9 cellular contexts compared by ENCODE assay signal in the genomic region with DNA sequence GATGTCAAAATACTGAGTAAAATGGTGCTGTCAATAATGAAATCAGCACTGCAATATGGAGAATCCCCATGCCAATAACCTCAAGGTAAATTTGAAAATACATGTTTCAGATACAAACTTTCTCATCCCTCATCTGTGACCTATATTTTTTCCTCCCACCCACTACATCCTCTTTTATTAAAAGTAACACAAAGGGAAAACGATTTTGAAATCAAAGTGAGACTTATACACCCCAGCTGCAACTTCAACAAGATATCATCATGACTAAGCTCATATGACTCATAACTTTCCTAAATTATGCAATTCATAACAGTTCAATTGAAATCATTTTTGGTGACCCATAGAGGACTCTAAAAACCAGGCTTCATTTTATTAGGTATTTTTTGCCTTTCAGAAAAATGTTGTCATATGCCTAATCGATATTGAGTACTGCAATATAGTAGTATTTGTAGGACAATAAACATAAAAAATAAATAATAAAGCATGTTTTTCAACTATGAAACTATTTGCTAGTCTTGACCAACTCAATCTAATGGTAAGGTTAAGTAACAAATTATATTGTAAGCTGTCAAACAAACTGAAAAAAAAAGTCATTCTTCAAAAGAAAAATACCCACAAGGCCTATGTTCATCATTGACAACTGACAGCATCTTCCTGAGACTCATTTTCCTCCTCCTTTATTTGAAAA. TPM values are rescaled to one million over a fixed set of nuclear protein-coding genes. Genes with fewer than 3 reads are reported as not detected.
A peak's percentile ranks its signal among the peaks of the same experiment; 100 is the strongest.
DNase-seq lines count a peak whose midpoint lies in the region; ATAC-seq and TF ChIP-seq lines count a peak whose summit lies in the region.
"Had no signal": no experiment of that assay in that cellular context is flagged by ENCODE, and none has a peak within 500 bp of the region (broad histone marks: within the 10 kb centered on the region; RNA-seq: fewer than 3 reads in every experiment).

No MANE protein-coding gene starts in this region.

- H3K79me2 ChIP-seq in SK-N-SH (ENCODE audit: insufficient read depth), result peaks cover 94% of the 10 kb centered on the region

- H3K9me3 ChIP-seq in SK-N-SH (no peaks in the 10 kb centered on the region), esophagus squamous epithelium (no peaks in the 10 kb centered on the region)

- POLR2A ChIA-PET in activated CD4-positive, alpha-beta T cell treated with anti-CD3 and anti-CD28 coated beads for 36 hours (lab: Charles Lee), result interaction anchor here (0.6 to 0.7 kb wide), 4 partner anchors 58 to 871 kb away, joined by 3 to 5 read pairs (median 4); no protein-coding TSS in a partner anchor
- POLR2A ChIA-PET in SK-N-SH (lab: Yijun Ruan, JAX), result no interaction called here

- peak overlapping the region; percentile 81 for H3K27ac Mint-ChIP-seq in activated CD4-positive, alpha-beta T cell treated with anti-CD3 and anti-CD28 coated beads for 36 hours

- WGBS in SK-N-SH (ENCODE audit: low lambda C conversion rate), result 6% methylated on average over 2 of the region's 2 CpGs
- WGBS in esophagus squamous epithelium, 2 donors, result 6 to 10% methylated on average over 2 of the region's 2 CpGs

- peak overlapping the region; percentile 62 to 98 for H3K27ac ChIP-seq in SK-N-SH (ENCODE audit: low read depth in 2 of 2, low read length in 1 of 2)
- H3K27ac ChIP-seq in esophagus squamous epithelium, result peak overlapping the region; percentile 64 to 100 (median 91)
- H3K27ac ChIP-seq: C4-2B had no signal

- TF ChIP-seq EP300 in SK-N-SH (IDR thresholded peaks at IDR 0.05; ENCODE audit: borderline replicate concordance in 1 of 2, low read depth in 1 of 2, low read length in 1 of 2), result peak in 1 of 2 experiments; percentile 58; a peak in 1 of 4 replicates

- H4K20me1 ChIP-seq in SK-N-SH (ENCODE audit: insufficient read depth), result peaks cover 64% of the 10 kb centered on the region

- H3F3A ChIP-seq in SK-N-SH (replicated peaks; ENCODE audit: insufficient read depth), result peaks cover 39% of the 10 kb centered on the region

- peak; percentile 23 for ATAC-seq in activated CD4-positive, alpha-beta T cell treated with anti-CD3 and anti-CD28 coated beads for 36 hours
- ATAC-seq in GM19397 (IDR thresholded peaks at IDR 0.05; ENCODE audit: unreplicated experiment), result no peak

- no peaks in the 10 kb centered on the region for H3K27me3 ChIP-seq in SK-N-SH (ENCODE audit: insufficient read depth)
- H3K27me3 ChIP-seq in esophagus squamous epithelium, result no peaks in the 10 kb centered on the region

- peak overlapping the region; percentile 4; the same call in 1 of the 2 replicates for H3K9ac ChIP-seq in SK-N-SH

- DNase-seq in activated CD4-positive, alpha-beta T cell treated with anti-CD3 and anti-CD28 coated beads for 36 hours, result no peak
- DNase-seq in activated CD4-positive, alpha-beta T cell treated with anti-CD3 and anti-CD28 coated beads, Interleukin-2, amount 50 U/mL, for 4 hours, result no peak
- DNase-seq in SK-N-SH (no peak), esophagus squamous epithelium (lab: John Stamatoyannopoulos, UW) (no peak), stromal cell of bone marrow (ENCODE audit: low read depth) (peak; percentile 76), NCI-H2196 (lab: John Stamatoyannopoulos, UW; ENCODE audit: unreplicated experiment) (no peak)
- no peak for DNase-seq in stimulated activated CD4-positive, alpha-beta T cell treated with anti-CD3 and anti-CD28 coated beads, Interleukin-4, amount 100 ng/mL, for 4 hours

- TF ChIP-seq CTCF in SK-N-SH (IDR thresholded peaks at IDR 0.05) (no peak), esophagus squamous epithelium (IDR thresholded peaks at IDR 0.05) (no peak)

- peaks cover 0 to 5% of the 10 kb centered on the region in 2 experiments for H3K36me3 ChIP-seq in SK-N-SH (replicated peaks in 1 of 2; ENCODE audit: control insufficient read depth in 1 of 2, insufficient read depth in 2 of 2, low read length in 1 of 2)
- H3K36me3 ChIP-seq in esophagus squamous epithelium, result no peaks in the 10 kb centered on the region

- H3K4me1 ChIP-seq in SK-N-SH (ENCODE audit: control insufficient read depth in 1 of 2, insufficient read depth in 2 of 2, low read depth in 1 of 2, low read length in 1 of 2), result peaks cover 20 to 21% of the 10 kb centered on the region in 2 experiments; a peak in 3 of 4 replicates
- peaks cover 39 to 85% (median 57%) of the 10 kb centered on the region in 3 donors for H3K4me1 ChIP-seq in esophagus squamous epithelium

- H3K4me3 ChIP-seq in SK-N-SH (ENCODE audit: low read depth in 2 of 2, low read length in 1 of 2) (peak overlapping the region in 1 of 2 experiments; percentile 21; a peak in 2 of 4 replicates), esophagus squamous epithelium (peak overlapping the region in 1 of 4 donors; percentile 19)

- H3K4me1 Mint-ChIP-seq in activated CD4-positive, alpha-beta T cell treated with anti-CD3 and anti-CD28 coated beads for 36 hours, result peaks cover 69% of the 10 kb centered on the region

- peak overlapping the region; percentile 61 for H3K4me2 ChIP-seq in SK-N-SH

- CTCF ChIA-PET in activated CD4-positive, alpha-beta T cell treated with anti-CD3 and anti-CD28 coated beads for 36 hours (lab: Charles Lee), result interaction anchor here (0.6 to 1.1 kb wide), 2 partner anchors 45 to 70 kb away, joined by 3 read pairs; no protein-coding TSS in a partner anchor
- CTCF ChIA-PET in SK-N-SH (lab: Yijun Ruan, JAX), result interaction anchor here (1.3 kb wide), 1 partner anchor 57 kb away, joined by 3 read pairs; no protein-coding TSS in a partner anchor

- H3K9me2 ChIP-seq in SK-N-SH, result no peaks in the 10 kb centered on the region

- peaks cover 2% of the 10 kb centered on the region for H3K36me3 Mint-ChIP-seq in activated CD4-positive, alpha-beta T cell treated with anti-CD3 and anti-CD28 coated beads for 36 hours (ENCODE audit: low read depth)

- intact Hi-C loops in activated CD4-positive, alpha-beta T cell treated with anti-CD3 and anti-CD28 coated beads for 36 hours (cut with DNase I, micrococcal nuclease), result loop anchor here (1.0 to 10.0 kb wide), 14 partner anchors 42 to 492 kb away; a partner anchor contains a TSS
- intact Hi-C loops in esophagus squamous epithelium (cut with DNase I), result no loop called here

- TF ChIP-seq RAD21 in SK-N-SH (IDR thresholded peaks at IDR 0.05; ENCODE audit: low read length), result no peak

- H3K27me3 Mint-ChIP-seq in activated CD4-positive, alpha-beta T cell treated with anti-CD3 and anti-CD28 coated beads for 36 hours, result no peaks in the 10 kb centered on the region

- no peak for TF ChIP-seq POLR2A in esophagus squamous epithelium (IDR thresholded peaks at IDR 0.05)

- peak overlapping the region; percentile 97 for H3K4me3 Mint-ChIP-seq in activated CD4-positive, alpha-beta T cell treated with anti-CD3 and anti-CD28 coated beads for 36 hours

- H3K9me3 Mint-ChIP-seq in activated CD4-positive, alpha-beta T cell treated with anti-CD3 and anti-CD28 coated beads for 36 hours (ENCODE audit: low read depth), result no peaks in the 10 kb centered on the region

- no peak overlapping the region for H2AFZ ChIP-seq in SK-N-SH (ENCODE audit: low read depth)

TF ChIP-seq in SK-N-SH, 30 proteins besides CTCF, POLR2A, EP300 and RAD21 (continues in another document):
- TF ChIP-seq, protein P1, sequence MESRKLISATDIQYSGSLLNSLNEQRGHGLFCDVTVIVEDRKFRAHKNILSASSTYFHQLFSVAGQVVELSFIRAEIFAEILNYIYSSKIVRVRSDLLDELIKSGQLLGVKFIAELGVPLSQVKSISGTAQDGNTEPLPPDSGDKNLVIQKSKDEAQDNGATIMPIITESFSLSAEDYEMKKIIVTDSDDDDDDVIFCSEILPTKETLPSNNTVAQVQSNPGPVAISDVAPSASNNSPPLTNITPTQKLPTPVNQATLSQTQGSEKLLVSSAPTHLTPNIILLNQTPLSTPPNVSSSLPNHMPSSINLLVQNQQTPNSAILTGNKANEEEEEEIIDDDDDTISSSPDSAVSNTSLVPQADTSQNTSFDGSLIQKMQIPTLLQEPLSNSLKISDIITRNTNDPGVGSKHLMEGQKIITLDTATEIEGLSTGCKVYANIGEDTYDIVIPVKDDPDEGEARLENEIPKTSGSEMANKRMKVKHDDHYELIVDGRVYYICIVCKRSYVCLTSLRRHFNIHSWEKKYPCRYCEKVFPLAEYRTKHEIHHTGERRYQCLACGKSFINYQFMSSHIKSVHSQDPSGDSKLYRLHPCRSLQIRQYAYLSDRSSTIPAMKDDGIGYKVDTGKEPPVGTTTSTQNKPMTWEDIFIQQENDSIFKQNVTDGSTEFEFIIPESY (IDR thresholded peaks at IDR 0.05; ENCODE audit: borderline replicate concordance, low read depth), result 0 out of 2 replicates have a peak, but pooled peaks have one; percentile 4
- peak; percentile 84 for TF ChIP-seq TCF12 (IDR thresholded peaks at IDR 0.05)
- TF ChIP-seq FOSL2 (IDR thresholded peaks at IDR 0.05; ENCODE audit: borderline replicate concordance, low read depth), result peak; percentile 98
- peak; percentile 96 for TF ChIP-seq JUND (IDR thresholded peaks at IDR 0.05)
- TF ChIP-seq, protein P2, sequence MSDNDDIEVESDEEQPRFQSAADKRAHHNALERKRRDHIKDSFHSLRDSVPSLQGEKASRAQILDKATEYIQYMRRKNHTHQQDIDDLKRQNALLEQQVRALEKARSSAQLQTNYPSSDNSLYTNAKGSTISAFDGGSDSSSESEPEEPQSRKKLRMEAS (IDR thresholded peaks at IDR 0.05; ENCODE audit: low read depth), result 0 out of 2 replicates have a peak, but pooled peaks have one; percentile 32
- TF ChIP-seq RXRA (IDR thresholded peaks at IDR 0.05; ENCODE audit: borderline replicate concordance, low read depth), result 0 out of 2 replicates have a peak, but pooled peaks have one; percentile 14
- TF ChIP-seq, protein P3, sequence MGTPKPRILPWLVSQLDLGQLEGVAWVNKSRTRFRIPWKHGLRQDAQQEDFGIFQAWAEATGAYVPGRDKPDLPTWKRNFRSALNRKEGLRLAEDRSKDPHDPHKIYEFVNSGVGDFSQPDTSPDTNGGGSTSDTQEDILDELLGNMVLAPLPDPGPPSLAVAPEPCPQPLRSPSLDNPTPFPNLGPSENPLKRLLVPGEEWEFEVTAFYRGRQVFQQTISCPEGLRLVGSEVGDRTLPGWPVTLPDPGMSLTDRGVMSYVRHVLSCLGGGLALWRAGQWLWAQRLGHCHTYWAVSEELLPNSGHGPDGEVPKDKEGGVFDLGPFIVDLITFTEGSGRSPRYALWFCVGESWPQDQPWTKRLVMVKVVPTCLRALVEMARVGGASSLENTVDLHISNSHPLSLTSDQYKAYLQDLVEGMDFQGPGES (IDR thresholded peaks at IDR 0.05; ENCODE audit: low read depth, low read length), result no peak

RNA-seq across cellular contexts. Expression of a gene that starts 3.0 kb away (rescaled TPM):
- total RNA-seq in activated CD4-positive, alpha-beta T cell treated with anti-CD3 and anti-CD28 coated beads for 36 hours, result 10 to 100 TPM; 20.2 to 23.1 TPM
- 12.8 and 17.1 TPM in 2 replicates for polyA plus RNA-seq in SK-N-SH (2012; rRNA removed)
- 17.5 and 19.7 TPM in 2 replicates for polyA plus RNA-seq in SK-N-SH (2012; cell fraction: cytosol; rRNA removed)
- polyA plus RNA-seq in SK-N-SH (2012; cell fraction: nucleus; rRNA removed), result 23.0 and 30.3 TPM in 2 replicates
- 10 to 100 TPM; 21.5 to 38.9 (median 29.2) TPM for total RNA-seq in esophagus squamous epithelium
